ENCODE assay signal across 8 cellular contexts in genomic region chr19:44846455-44847143, GRCh38. TPM values are rescaled to one million over a fixed set of nuclear protein-coding genes. Genes with fewer than 3 reads are reported as not detected.
A peak's percentile ranks its signal among the peaks of the same experiment; 100 is the strongest.
DNase-seq lines count a peak whose midpoint lies in the region; ATAC-seq lines count a peak whose summit lies in the region.

No MANE protein-coding gene starts in this region.

- H3K27ac Mint-ChIP-seq in T-helper 2 cell treated with Interferon-gamma antibody and Interleukin-4, amounts not matched to agents 5 μg/mL and 100 μg/mL, for 36 hours: no peak overlapping the region
- no peak overlapping the region for H3K27ac Mint-ChIP-seq in activated T-helper 1 cell treated with anti-CD3 and anti-CD28 coated beads, Interleukin-12 subunit alpha, Interleukin-12 subunit beta, Interleukin-2, Interleukin-4 antibody, amounts not matched to agents 30 ng/mL and 10 ng/mL and 1 ng/mL, durations not matched to agents 14 hours and 24 hours and 36 hours

- no peak for DNase-seq in T-helper 2 cell treated with Interferon-gamma antibody and Interleukin-4, amounts not matched to agents 5 μg/mL and 100 μg/mL, for 36 hours (ENCODE audit: low spot score)
- DNase-seq in T-helper 2 cell (no peak), iPS DF 6.9 (ENCODE audit: low read depth, low spot score) (peak; percentile 85)
- no peak for DNase-seq in activated T-helper 1 cell treated with anti-CD3 and anti-CD28 coated beads, Interleukin-12 subunit alpha, Interleukin-12 subunit beta, Interleukin-2, Interleukin-4 antibody, amounts not matched to agents 30 ng/mL and 10 ng/mL and 1 ng/mL, durations not matched to agents 14 hours and 24 hours and 36 hours (ENCODE audit: low spot score)

- peaks cover 6% of the 10 kb centered on the region for H3K4me1 ChIP-seq in iPS DF 6.9 (ENCODE audit: control insufficient read depth, insufficient read depth, low read length)

- H3K4me1 Mint-ChIP-seq in T-helper 2 cell treated with Interferon-gamma antibody and Interleukin-4, amounts not matched to agents 5 μg/mL and 100 μg/mL, for 36 hours (ENCODE audit: low read depth): peaks cover 17% of the 10 kb centered on the region
- H3K4me1 Mint-ChIP-seq in activated T-helper 1 cell treated with anti-CD3 and anti-CD28 coated beads, Interleukin-12 subunit alpha, Interleukin-12 subunit beta, Interleukin-2, Interleukin-4 antibody, amounts not matched to agents 30 ng/mL and 10 ng/mL and 1 ng/mL, durations not matched to agents 14 hours and 24 hours and 36 hours (ENCODE audit: low read depth): peaks cover 21% of the 10 kb centered on the region

- H3K9me3 Mint-ChIP-seq in T-helper 2 cell treated with Interferon-gamma antibody and Interleukin-4, amounts not matched to agents 5 μg/mL and 100 μg/mL, for 36 hours: no peaks in the 10 kb centered on the region
- no peaks in the 10 kb centered on the region for H3K9me3 Mint-ChIP-seq in activated T-helper 1 cell treated with anti-CD3 and anti-CD28 coated beads, Interleukin-12 subunit alpha, Interleukin-12 subunit beta, Interleukin-2, Interleukin-4 antibody, amounts not matched to agents 30 ng/mL and 10 ng/mL and 1 ng/mL, durations not matched to agents 14 hours and 24 hours and 36 hours

- no peaks in the 10 kb centered on the region for H3K27me3 ChIP-seq in iPS DF 6.9 (ENCODE audit: control insufficient read depth, insufficient read depth, low read length)

- no peaks in the 10 kb centered on the region for H3K36me3 Mint-ChIP-seq in T-helper 2 cell treated with Interferon-gamma antibody and Interleukin-4, amounts not matched to agents 5 μg/mL and 100 μg/mL, for 36 hours (ENCODE audit: low read depth)
- no peaks in the 10 kb centered on the region for H3K36me3 Mint-ChIP-seq in activated T-helper 1 cell treated with anti-CD3 and anti-CD28 coated beads, Interleukin-12 subunit alpha, Interleukin-12 subunit beta, Interleukin-2, Interleukin-4 antibody, amounts not matched to agents 30 ng/mL and 10 ng/mL and 1 ng/mL, durations not matched to agents 14 hours and 24 hours and 36 hours (ENCODE audit: low read depth)

- H3K4me3 Mint-ChIP-seq in T-helper 2 cell treated with Interferon-gamma antibody and Interleukin-4, amounts not matched to agents 5 μg/mL and 100 μg/mL, for 36 hours: peak overlapping the region; percentile 73
- H3K4me3 Mint-ChIP-seq in activated T-helper 1 cell treated with anti-CD3 and anti-CD28 coated beads, Interleukin-12 subunit alpha, Interleukin-12 subunit beta, Interleukin-2, Interleukin-4 antibody, amounts not matched to agents 30 ng/mL and 10 ng/mL and 1 ng/mL, durations not matched to agents 14 hours and 24 hours and 36 hours: peak overlapping the region; percentile 68

- H3K9me3 ChIP-seq in iPS DF 6.9 (ENCODE audit: control insufficient read depth, insufficient read depth, low read length): no peaks in the 10 kb centered on the region

- peaks cover 35% of the 10 kb centered on the region for H3K27me3 Mint-ChIP-seq in T-helper 2 cell treated with Interferon-gamma antibody and Interleukin-4, amounts not matched to agents 5 μg/mL and 100 μg/mL, for 36 hours (ENCODE audit: low read depth)
- H3K27me3 Mint-ChIP-seq in activated T-helper 1 cell treated with anti-CD3 and anti-CD28 coated beads, Interleukin-12 subunit alpha, Interleukin-12 subunit beta, Interleukin-2, Interleukin-4 antibody, amounts not matched to agents 30 ng/mL and 10 ng/mL and 1 ng/mL, durations not matched to agents 14 hours and 24 hours and 36 hours (ENCODE audit: insufficient read depth): peaks cover 34% of the 10 kb centered on the region

- H3K27ac ChIP-seq in iPS DF 6.9 (ENCODE audit: low read length) (no peak overlapping the region), skin epidermis (peak overlapping the region; percentile 90 to 100 (median 96))

- 0 out of 2 replicates have a peak, but pooled peaks cover 2% of the 10 kb centered on the region for H3K36me3 ChIP-seq in iPS DF 6.9 (ENCODE audit: control insufficient read depth, insufficient read depth, low read length)

- H3K4me3 ChIP-seq in iPS DF 6.9 (ENCODE audit: low read length) (peak overlapping the region; percentile 98), skin epidermis (peak overlapping the region; percentile 72 to 94 (median 89))

- ATAC-seq in GM18870 (IDR thresholded peaks at IDR 0.05; ENCODE audit: unreplicated experiment) (no peak), GM18907 (IDR thresholded peaks at IDR 0.05; ENCODE audit: unreplicated experiment) (no peak), GM21390 (IDR thresholded peaks at IDR 0.05; ENCODE audit: unreplicated experiment) (no peak)

- no CpG with 5 or more reads among the region's 51 CpGs for WGBS in iPS DF 6.9 (ENCODE audit: insufficient coverage, insufficient read length)

- intact Hi-C loops in activated T-helper 1 cell treated with anti-CD3 and anti-CD28 coated beads, Interleukin-12 subunit alpha, Interleukin-12 subunit beta, Interleukin-2, Interleukin-4 antibody, amounts not matched to agents 30 ng/mL and 10 ng/mL and 1 ng/mL, durations not matched to agents 14 hours and 24 hours and 36 hours (cut with micrococcal nuclease): loop anchor here (1.0 kb wide), 2 partner anchors 99 to 154 kb away; no protein-coding TSS in a partner anchor

RNA-seq across cellular contexts. Expression of gene NECTIN2, which starts 0.5 kb away (rescaled TPM):
- total RNA-seq in activated T-helper 1 cell treated with anti-CD3 and anti-CD28 coated beads, Interleukin-12 subunit alpha, Interleukin-12 subunit beta, Interleukin-2, Interleukin-4 antibody, amounts not matched to agents 30 ng/mL and 10 ng/mL and 1 ng/mL, durations not matched to agents 14 hours and 24 hours and 36 hours: 0.08 and 0.39 TPM in 2 replicates

RNA-seq across cellular contexts. Expression of gene BCAM, which starts 37.7 kb away (rescaled TPM):
- not detected in 2 replicates for total RNA-seq in activated T-helper 1 cell treated with anti-CD3 and anti-CD28 coated beads, Interleukin-12 subunit alpha, Interleukin-12 subunit beta, Interleukin-2, Interleukin-4 antibody, amounts not matched to agents 30 ng/mL and 10 ng/mL and 1 ng/mL, durations not matched to agents 14 hours and 24 hours and 36 hours

RNA-seq across cellular contexts. Expression of gene TOMM40, which starts 44.5 kb away (rescaled TPM):
- 209 and 211 TPM in 2 replicates for total RNA-seq in activated T-helper 1 cell treated with anti-CD3 and anti-CD28 coated beads, Interleukin-12 subunit alpha, Interleukin-12 subunit beta, Interleukin-2, Interleukin-4 antibody, amounts not matched to agents 30 ng/mL and 10 ng/mL and 1 ng/mL, durations not matched to agents 14 hours and 24 hours and 36 hours

RNA-seq across cellular contexts. Expression of gene APOE, which starts 59.0 kb away (rescaled TPM):
- 0.41 and 0.42 TPM in 2 replicates for total RNA-seq in activated T-helper 1 cell treated with anti-CD3 and anti-CD28 coated beads, Interleukin-12 subunit alpha, Interleukin-12 subunit beta, Interleukin-2, Interleukin-4 antibody, amounts not matched to agents 30 ng/mL and 10 ng/mL and 1 ng/mL, durations not matched to agents 14 hours and 24 hours and 36 hours
